Comparison of ENCODE assay signal across 8 cellular contexts in the genomic region with DNA sequence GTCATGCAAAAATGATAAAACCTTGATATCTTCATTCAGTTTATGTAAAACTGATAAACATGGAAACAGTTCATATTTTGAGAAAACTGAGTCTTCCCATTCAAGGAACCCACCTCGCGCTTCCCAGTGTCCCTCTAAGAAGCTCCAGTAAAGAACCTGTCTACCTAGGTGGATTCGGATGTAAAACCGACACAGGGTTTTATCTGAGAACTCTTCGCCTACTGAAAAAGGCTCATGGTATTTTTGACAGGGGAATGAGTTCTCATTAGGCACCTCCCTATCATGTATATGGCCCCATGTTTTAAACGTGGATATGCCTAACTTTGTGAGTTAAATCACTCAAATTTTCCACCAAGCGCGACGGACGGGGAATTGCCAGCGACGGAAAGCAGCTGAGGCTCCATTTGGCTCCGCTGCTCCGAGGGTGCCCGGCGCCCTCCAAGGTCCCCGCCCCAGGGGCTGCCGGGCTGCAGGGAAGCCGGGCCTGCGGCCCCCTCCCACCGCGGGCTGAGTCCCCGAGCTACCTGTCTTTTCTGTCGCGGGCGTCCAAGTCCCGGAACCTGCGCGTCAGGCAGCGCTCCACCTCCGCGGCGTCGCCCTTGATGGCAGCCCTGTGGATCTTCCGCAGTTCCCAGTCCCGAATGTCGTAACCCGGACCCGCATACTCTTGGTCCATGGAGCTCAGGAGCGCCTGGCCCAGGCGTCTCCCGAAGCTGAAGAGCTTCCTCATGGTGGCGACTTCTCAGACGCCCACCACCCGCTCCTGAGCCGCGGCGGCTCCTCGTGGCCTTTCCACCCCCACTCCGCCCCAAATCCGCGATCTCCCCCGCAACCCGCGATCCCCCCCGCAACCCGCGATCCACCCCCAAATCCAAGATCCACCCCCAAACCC. TPM values are rescaled to one million over a fixed set of nuclear protein-coding genes. Genes with fewer than 3 reads are reported as not detected.
DNase-seq lines count a peak whose midpoint lies in the region; ATAC-seq and TF ChIP-seq lines count a peak whose summit lies in the region.

No MANE protein-coding gene starts in this region.

- TF ChIP-seq POLR2A in spleen (IDR thresholded peaks at IDR 0.05) = no peak

- no peaks in the 10 kb centered on the region for H3K36me3 ChIP-seq in spleen

- TF ChIP-seq CTCF in spleen (IDR thresholded peaks at IDR 0.05 in 8 of 11, conservative IDR thresholded peaks at IDR 0.05 in 3 of 11) = no peak

- POLR2A ChIA-PET in activated naive CD8-positive, alpha-beta T cell treated with anti-CD3 and anti-CD28 coated beads, Interleukin-2, amount 10 ng/mL, durations not matched to agents 7 days and 5 days (lab: Charles Lee) = no interaction called here

- no peak for ATAC-seq in activated naive CD8-positive, alpha-beta T cell treated with anti-CD3 and anti-CD28 coated beads, Interleukin-2, amount 10 ng/mL, durations not matched to agents 7 days and 5 days (ENCODE audit: low read depth)
- no peak for ATAC-seq in GM19351 (IDR thresholded peaks at IDR 0.05; ENCODE audit: unreplicated experiment)
- no peak for ATAC-seq in HG03025 (IDR thresholded peaks at IDR 0.05; ENCODE audit: low FRiP score, unreplicated experiment)

- H3K9me3 ChIP-seq in spleen = peaks cover 0 to 17% (median 12%) of the 10 kb centered on the region in 8 donors

- H3K4me3 Mint-ChIP-seq in activated naive CD8-positive, alpha-beta T cell treated with anti-CD3 and anti-CD28 coated beads, Interleukin-2, amount 10 ng/mL, durations not matched to agents 7 days and 5 days = peak overlapping the region; percentile 88

- H3K27me3 ChIP-seq in spleen (replicated peaks in 1 of 7) = peaks cover 8 to 93% (median 61%) of the 10 kb centered on the region in 7 donors

- peak; percentile 61 for DNase-seq in COLO668 (lab: John Stamatoyannopoulos, UW; ENCODE audit: unreplicated experiment)
- DNase-seq in NCI-H69 (lab: John Stamatoyannopoulos, UW) = peak; percentile 71
- DNase-seq in activated naive CD8-positive, alpha-beta T cell treated with anti-CD3 and anti-CD28 coated beads, Interleukin-2, amount 10 ng/mL, durations not matched to agents 7 days and 5 days = peak; percentile 36
- peak; percentile 14 for DNase-seq in iPS-NIHi7 (ENCODE audit: extremely low spot score)
- DNase-seq in spleen = peak; percentile 80
- DNase-seq in HPDE6-E6E7 (ENCODE audit: extremely low spot score) = no peak

- no peaks in the 10 kb centered on the region for H3K9me3 Mint-ChIP-seq in activated naive CD8-positive, alpha-beta T cell treated with anti-CD3 and anti-CD28 coated beads, Interleukin-2, amount 10 ng/mL, durations not matched to agents 7 days and 5 days

- H3K4me3 ChIP-seq in spleen = peak overlapping the region; percentile 20 to 79 (median 55)

- peak overlapping the region in 1 of 8 donors; percentile 36 for H3K27ac ChIP-seq in spleen

- H3K27ac Mint-ChIP-seq in activated naive CD8-positive, alpha-beta T cell treated with anti-CD3 and anti-CD28 coated beads, Interleukin-2, amount 10 ng/mL, durations not matched to agents 7 days and 5 days = peak overlapping the region; percentile 78

- H3K4me1 ChIP-seq in spleen = peaks cover 21 to 40% (median 32%) of the 10 kb centered on the region in 6 donors

- H3K4me1 Mint-ChIP-seq in activated naive CD8-positive, alpha-beta T cell treated with anti-CD3 and anti-CD28 coated beads, Interleukin-2, amount 10 ng/mL, durations not matched to agents 7 days and 5 days = peaks cover 6% of the 10 kb centered on the region

- intact Hi-C loops in spleen (cut with DNase I; ENCODE audit: low total_unique reads) = no loop called here

- H3K36me3 Mint-ChIP-seq in activated naive CD8-positive, alpha-beta T cell treated with anti-CD3 and anti-CD28 coated beads, Interleukin-2, amount 10 ng/mL, durations not matched to agents 7 days and 5 days = no peaks in the 10 kb centered on the region

- 3 to 6% (median 4%) methylated on average over 26 to 58 of the region's 58 CpGs for WGBS in spleen, 5 donors

- H3K27me3 Mint-ChIP-seq in activated naive CD8-positive, alpha-beta T cell treated with anti-CD3 and anti-CD28 coated beads, Interleukin-2, amount 10 ng/mL, durations not matched to agents 7 days and 5 days = peaks cover 38% of the 10 kb centered on the region

RNA-seq across cellular contexts. Expression of a gene that starts 0.6 kb away (rescaled TPM):
- total RNA-seq in activated naive CD8-positive, alpha-beta T cell treated with anti-CD3 and anti-CD28 coated beads, Interleukin-2, amount 10 ng/mL, durations not matched to agents 7 days and 5 days = 1 to 10 TPM; 1.2 to 2.9 TPM
- total RNA-seq in spleen = 1 to 10 TPM in 4 of 7 donors, under 1 TPM in 3; 0.27 to 3.4 (median 1.5) TPM
- under 1 TPM in 2 of 3 donors, not detected in 1; 0.02 to 0.03 TPM for polyA plus RNA-seq in spleen
